ENCODE assay signal across 8 cellular contexts in the genomic region with DNA sequence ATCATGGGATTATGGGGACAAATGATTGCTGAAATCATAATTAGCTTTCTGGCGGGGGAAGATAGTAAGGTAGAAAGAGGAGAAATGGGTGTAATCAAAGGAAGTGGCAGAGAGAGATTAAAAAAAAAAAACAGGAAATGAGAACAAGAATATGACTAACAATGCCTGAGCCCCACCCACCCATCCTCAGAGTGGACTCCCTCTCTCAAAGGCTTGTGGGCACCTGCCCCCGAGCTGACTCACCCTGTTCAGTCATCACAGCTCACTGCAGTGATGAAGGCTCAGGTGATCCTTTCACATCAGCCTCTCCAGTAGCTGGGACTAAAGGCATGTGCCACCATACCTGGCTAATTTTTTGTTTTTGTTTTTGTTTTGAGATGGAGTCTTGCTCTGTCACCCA. TPM values are rescaled to one million over a fixed set of nuclear protein-coding genes. Genes with fewer than 3 reads are reported as not detected.
DNase-seq lines count a peak whose midpoint lies in the region; ATAC-seq and TF ChIP-seq lines count a peak whose summit lies in the region.

No MANE protein-coding gene starts in this region.

- ATAC-seq in GM19351 (IDR thresholded peaks at IDR 0.05; ENCODE audit: unreplicated experiment): peak; percentile 99
- peak; percentile 96 for ATAC-seq in HG03354 (IDR thresholded peaks at IDR 0.05; ENCODE audit: poor library complexity, severe bottlenecking, unreplicated experiment)
- peak; percentile 98 for ATAC-seq in RWPE2 (ENCODE audit: low read depth)

- no peak for TF ChIP-seq CTCF in RWPE2 (IDR thresholded peaks at IDR 0.05; ENCODE audit: poor library complexity, severe bottlenecking)
- no peak for TF ChIP-seq CTCF in hepatocyte (IDR thresholded peaks at IDR 0.05; ENCODE audit: poor library complexity)

- WGBS in hepatocyte (ENCODE audit: low lambda C conversion rate, missing lambda C conversion rate): 71% methylated on average over 2 of the region's 2 CpGs

- H3K9me3 ChIP-seq in BLaER1: peaks cover 24% of the 10 kb centered on the region
- H3K9me3 ChIP-seq in RWPE2 (ENCODE audit: severe bottlenecking): no peaks in the 10 kb centered on the region
- no peaks in the 10 kb centered on the region for H3K9me3 ChIP-seq in hepatocyte (ENCODE audit: low read depth)

- H3K4me3 ChIP-seq in BLaER1 (no peak overlapping the region), RWPE2 (ENCODE audit: severe bottlenecking) (no peak overlapping the region), hepatocyte (no peak overlapping the region)

- 0 out of 2 replicates have a peak overlapping the region, but pooled peaks have one; percentile 17 for H3K4me2 ChIP-seq in BLaER1
- H3K4me2 ChIP-seq in hepatocyte: no peak overlapping the region

- DNase-seq in RWPE2 (ENCODE audit: low spot score) (peak; percentile 98), hepatocyte (ENCODE audit: low spot score) (peak; percentile 80), cortex of kidney (lab: John Stamatoyannopoulos, UW) (no peak)
- peak; percentile 96 for DNase-seq in activated effector memory CD4-positive, alpha-beta T cell treated with anti-CD3 and anti-CD28 coated beads, Interleukin-2, amount 50 U/mL, for 16 hours
- peak; percentile 75 for DNase-seq in stimulated activated CD8-positive, alpha-beta memory T cell treated with anti-CD3 and anti-CD28 coated beads, Interleukin-12 subunit alpha, Interleukin-12 subunit beta, amount 100 ng/mL, for 4 hours (ENCODE audit: low read depth)

- H3K27me3 ChIP-seq in BLaER1: no peaks in the 10 kb centered on the region
- no peaks in the 10 kb centered on the region for H3K27me3 ChIP-seq in RWPE2 (ENCODE audit: insufficient read depth, poor library complexity, severe bottlenecking)
- H3K27me3 ChIP-seq in hepatocyte: no peaks in the 10 kb centered on the region

- H3K9me2 ChIP-seq in hepatocyte (replicated peaks; ENCODE audit: insufficient read depth): no peaks in the 10 kb centered on the region

- H3K9ac ChIP-seq in BLaER1: no peak overlapping the region

- no peak overlapping the region for H2AFZ ChIP-seq in hepatocyte

- H3K4me1 ChIP-seq in BLaER1 (peaks cover 17% of the 10 kb centered on the region), RWPE2 (ENCODE audit: insufficient read depth, poor library complexity, severe bottlenecking) (peaks cover 39% of the 10 kb centered on the region), hepatocyte (ENCODE audit: insufficient read depth) (peaks cover 3% of the 10 kb centered on the region)

- no peaks in the 10 kb centered on the region for H3K79me2 ChIP-seq in hepatocyte

- H4K20me1 ChIP-seq in BLaER1 (no peaks in the 10 kb centered on the region), hepatocyte (ENCODE audit: insufficient read depth, poor library complexity, severe bottlenecking) (no peaks in the 10 kb centered on the region)

- peaks cover 43% of the 10 kb centered on the region for H3K36me3 ChIP-seq in BLaER1
- H3K36me3 ChIP-seq in RWPE2 (ENCODE audit: low read depth): 0 out of 2 replicates have a peak, but pooled peaks cover 10% of the 10 kb centered on the region
- H3K36me3 ChIP-seq in hepatocyte (replicated peaks; ENCODE audit: insufficient read depth, low read depth): no peaks in the 10 kb centered on the region

- H3K27ac ChIP-seq in BLaER1 (no peak overlapping the region), RWPE2 (ENCODE audit: poor library complexity, severe bottlenecking) (peak overlapping the region; percentile 91), hepatocyte (peak overlapping the region; percentile 68)

RNA-seq across cellular contexts. Expression of gene TPT1, which starts 26.4 kb away (rescaled TPM):
- 6,453 and 7,332 TPM in 2 replicates for total RNA-seq in hepatocyte
- 1,047 and 1,085 TPM in 2 replicates for polyA plus RNA-seq in hepatocyte

RNA-seq across cellular contexts. Expression of gene SLC25A30, which starts 50.8 kb away (rescaled TPM):
- total RNA-seq in hepatocyte: 13.3 and 15.7 TPM in 2 replicates
- polyA plus RNA-seq in hepatocyte: 2.8 and 4.3 TPM in 2 replicates
